Comparison of ENCODE assay signal across 25 cellular contexts in genomic region chr17:77606146-77606864, GRCh38.
"Had no signal": no experiment of that assay in that cellular context is flagged by ENCODE, and none has a peak within 500 bp of the region (broad histone marks: within the 10 kb centered on the region; RNA-seq: fewer than 3 reads in every experiment).

No MANE protein-coding gene starts in this region.

- ATAC-seq: activated naive CD4-positive, alpha-beta T cell treated with anti-CD3 and anti-CD28 coated beads, Interleukin-2, amount 50 U/mL, for 72 hours; activated T-cell treated with anti-CD3 and anti-CD28 coated beads, Interleukin-2, amount 50 U/mL, for 72 hours; effector memory CD8-positive, alpha-beta T cell; esophagus mucosa; left ventricle myocardium superior; sciatic nerve; T-cell had no signal

- H3K27me3 ChIP-seq: hepatocyte, testis, upper lobe of left lung had no signal

- H3K9me3 ChIP-seq: testis, upper lobe of left lung had no signal

- H3K79me2 ChIP-seq: hepatocyte had no signal

- H3K27ac ChIP-seq: hepatocyte, testis, upper lobe of left lung, WERI-Rb-1 had no signal

- H3K4me3 ChIP-seq: hepatocyte, smooth muscle cell, testis, upper lobe of left lung had no signal

- H3K4me2 ChIP-seq: hepatocyte, smooth muscle cell had no signal

- DNase-seq: activated CD4-positive, alpha-beta T cell treated with anti-CD3 and anti-CD28 coated beads for 1 hour; activated CD4-positive, alpha-beta T cell treated with anti-CD3 and anti-CD28 coated beads, Interleukin-2, amount 50 U/mL, for 1 hour; activated gamma-delta T cell treated with Interleukin-2 at 50 U/mL for 16 hours; activated T-cell treated with anti-CD3 and anti-CD28 coated beads, Interleukin-2, amount 50 U/mL, for 72 hours; central memory CD4-positive, alpha-beta T cell; effector memory CD8-positive, alpha-beta T cell; foreskin melanocyte; left ventricle myocardium superior; mammary epithelial cell; midbrain; occipital lobe; stimulated activated CD4-positive, alpha-beta T cell treated with anti-CD3 and anti-CD28 coated beads, Interleukin-2, amount 100 ng/mL, for 48 hours; stimulated activated naive CD4-positive, alpha-beta T cell; T-cell; testis; upper lobe of left lung; WERI-Rb-1 had no signal

- H3K4me3 Mint-ChIP-seq: activated T-cell treated with anti-CD3 and anti-CD28 coated beads, Interleukin-2, amount 50 U/mL, for 72 hours; effector memory CD8-positive, alpha-beta T cell; nephron; T-cell had no signal

- H3K36me3 Mint-ChIP-seq: T-cell had no signal

- H2AFZ ChIP-seq: hepatocyte had no signal

- H3K9me3 Mint-ChIP-seq: activated T-cell treated with anti-CD3 and anti-CD28 coated beads, Interleukin-2, amount 50 U/mL, for 72 hours; effector memory CD8-positive, alpha-beta T cell; nephron had no signal

- H3K36me3 ChIP-seq: upper lobe of left lung, WERI-Rb-1 had no signal

- FAIRE-seq: endothelial cell of umbilical vein, TTC549 had no signal

- H3K27me3 Mint-ChIP-seq: T-cell had no signal

- H3K27ac Mint-ChIP-seq: activated naive CD4-positive, alpha-beta T cell treated with anti-CD3 and anti-CD28 coated beads, Interleukin-2, amount 50 U/mL, for 72 hours; activated T-cell treated with anti-CD3 and anti-CD28 coated beads, Interleukin-2, amount 50 U/mL, for 72 hours; effector memory CD8-positive, alpha-beta T cell; T-cell had no signal
